In genomic region chr20:57448764-57449354, GRCh38 we compare ENCODE assay signal across 21 cellular contexts.
"Had no signal": no experiment of that assay in that cellular context is flagged by ENCODE, and none has a peak within 500 bp of the region (broad histone marks: within the 10 kb centered on the region; RNA-seq: fewer than 3 reads in every experiment).

No MANE protein-coding gene starts in this region.

- H3K36me3 ChIP-seq: spleen, stomach, thoracic aorta, upper lobe of right lung had no signal

- H3K4me1 ChIP-seq: body of pancreas had no signal

- H3K4me3 ChIP-seq: body of pancreas, coronary artery, spleen, stomach, thoracic aorta, upper lobe of right lung had no signal

- H3K27ac ChIP-seq: body of pancreas, coronary artery, stomach, thoracic aorta, upper lobe of right lung, VCaP had no signal

- H3K9me3 ChIP-seq: body of pancreas, stomach, thoracic aorta, upper lobe of right lung had no signal

- DNase-seq: activated CD4-positive, alpha-beta T cell treated with anti-CD3 and anti-CD28 coated beads, Interleukin-2, amount 50 U/mL, for 48 hours; activated effector memory CD4-positive, alpha-beta T cell treated with Interleukin-2 at 50 U/mL for 16 hours; activated naive CD8-positive, alpha-beta T cell treated with anti-CD3 and anti-CD28 coated beads for 36 hours; activated T-cell treated with anti-CD3 and anti-CD28 coated beads, Interleukin-2, amount 50 U/mL, for 4 hours; amygdala; body of pancreas; central memory CD4-positive, alpha-beta T cell; effector CD4-positive, alpha-beta T cell; foreskin fibroblast; head of caudate nucleus; immature natural killer cell; mesenchymal stem cell; naive thymus-derived CD8-positive, alpha-beta T cell; stomach; upper lobe of right lung had no signal

- FAIRE-seq: endothelial cell of umbilical vein had no signal

- H3K27me3 ChIP-seq: body of pancreas, spleen, upper lobe of right lung had no signal

- ATAC-seq: activated T-cell treated with anti-CD3 and anti-CD28 coated beads, Interleukin-2, amount 50 U/mL, for 4 hours; body of pancreas; naive thymus-derived CD8-positive, alpha-beta T cell; sciatic nerve; upper lobe of right lung had no signal
